14 cellular contexts compared by ENCODE assay signal in the genomic region with DNA sequence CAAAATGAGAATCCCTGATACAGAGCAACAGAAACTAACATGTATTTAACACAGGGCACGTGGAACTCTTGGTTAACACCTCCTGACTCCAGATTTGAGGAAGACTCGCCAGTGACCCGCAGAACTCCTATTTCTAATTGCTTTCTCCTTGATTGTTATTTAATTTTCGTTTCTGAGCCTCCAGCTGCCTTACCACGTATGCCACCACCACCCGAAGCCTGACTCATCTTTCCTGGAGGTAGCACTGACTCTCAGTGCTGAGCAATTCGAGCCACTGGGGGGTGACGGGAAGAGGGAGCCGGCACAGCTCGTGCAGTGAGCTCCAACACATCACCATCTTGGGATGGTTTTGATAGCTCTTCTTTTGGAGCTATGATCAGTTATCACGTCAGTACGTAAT.
DNase-seq lines count a peak whose midpoint lies in the region; ATAC-seq, FAIRE-seq and TF ChIP-seq lines count a peak whose summit lies in the region.
"Had no signal": no experiment of that assay in that cellular context is flagged by ENCODE, and none has a peak within 500 bp of the region (broad histone marks: within the 10 kb centered on the region; RNA-seq: fewer than 3 reads in every experiment).

No MANE protein-coding gene starts in this region.

- no peak for TF ChIP-seq EP300 in HepG2 (IDR thresholded peaks at IDR 0.05; ENCODE audit: low read depth in 2 of 2, low read length in 2 of 2)
- no peak for TF ChIP-seq EP300 in HepG2 (CRISPR knock-in tag; IDR thresholded peaks at IDR 0.05; ENCODE audit: borderline replicate concordance)

- no peak overlapping the region for H3K4me2 ChIP-seq in HepG2 (ENCODE audit: low read depth, low read length)

- BruUV-seq in HepG2 (replicated peaks; lab: Mats Ljungman, UMichigan) = no TSS peak

- DNase-seq in Ammon's horn (ENCODE audit: low spot score) = peak; percentile 21
- DNase-seq in H4 (ENCODE audit: low spot score) = peak; percentile 39
- DNase-seq in breast epithelium (ENCODE audit: low spot score in 2 of 2) = no peak
- DNase-seq in omental fat pad (ENCODE audit: low spot score) = no peak
- DNase-seq in NCI-H2029 treated with DMSO at 0.1 percent for 48 hours (lab: John Stamatoyannopoulos, UW) = no peak
- no peak for DNase-seq in Kasumi-1 (lab: John Stamatoyannopoulos, UW)
- DNase-seq in HepG2 (ENCODE audit: low spot score) = no peak
- DNase-seq: GOT3, NCI-H1694 treated with DMSO at 0.1 percent for 48 hours, T-helper 17 cell had no signal

- no peak overlapping the region for H3K9ac ChIP-seq in HepG2 (ENCODE audit: insufficient read depth, low read depth, low read length)

- H3K4me1 ChIP-seq in breast epithelium (no peaks in the 10 kb centered on the region), HepG2 (ENCODE audit: insufficient read depth, low read length) (no peaks in the 10 kb centered on the region)
- H3K4me1 ChIP-seq: ascending aorta had no signal

- ATAC-seq in omental fat pad (ENCODE audit: low FRiP score) (peak; percentile 56), HepG2 (no peak)
- ATAC-seq: T-helper 17 cell had no signal

- no peak for TF ChIP-seq RAD21 in HepG2 (CRISPR knock-in tag; IDR thresholded peaks at IDR 0.05)

- TF ChIP-seq POLR2A in breast epithelium (IDR thresholded peaks at IDR 0.05) = no peak
- TF ChIP-seq POLR2A in HepG2 (IDR thresholded peaks at IDR 0.05; ENCODE audit: insufficient read depth in 1 of 2, low read depth in 2 of 2, low read length in 2 of 2) = no peak

- POLR2A ChIA-PET in HepG2 (lab: Yijun Ruan, JAX) = no interaction called here

- no peaks in the 10 kb centered on the region for H3K27me3 ChIP-seq in breast epithelium
- no peaks in the 10 kb centered on the region; a peak in 1 of 5 replicates for H3K27me3 ChIP-seq in HepG2 (ENCODE audit: control insufficient read depth in 1 of 2, insufficient read depth in 2 of 2, low read length in 2 of 2)
- H3K27me3 ChIP-seq: ascending aorta had no signal

- no peaks in the 10 kb centered on the region for H3K79me2 ChIP-seq in HepG2 (ENCODE audit: insufficient read depth, low read length)

- no peak for FAIRE-seq in HepG2 (lab: Jason Lieb, UNC)
- FAIRE-seq: GM12892 had no signal

- H4K20me1 ChIP-seq in HepG2 (ENCODE audit: insufficient read depth, low read length) = no peaks in the 10 kb centered on the region

- H3K27ac ChIP-seq in breast epithelium (peak overlapping the region; percentile 48 to 72), HepG2 (ENCODE audit: extremely low read length, insufficient read depth, low read length) (no peak overlapping the region)
- H3K27ac ChIP-seq: ascending aorta, heart right ventricle had no signal

- H3K9me3 ChIP-seq in breast epithelium (no peaks in the 10 kb centered on the region), HepG2 (ENCODE audit: low read length) (no peaks in the 10 kb centered on the region)
- H3K9me3 ChIP-seq: ascending aorta had no signal

- 4% methylated on average over 12 of the region's 12 CpGs for WGBS in HepG2 (ENCODE audit: low lambda C conversion rate)

- TF ChIP-seq CTCF in breast epithelium (IDR thresholded peaks at IDR 0.05) (no peak), omental fat pad (IDR thresholded peaks at IDR 0.05) (no peak), HepG2 (CRISPR knock-in tag; IDR thresholded peaks at IDR 0.05) (no peak)

- CTCF ChIA-PET in HepG2 (lab: Yijun Ruan, JAX; ENCODE audit: low intra/inter-chr PET ratio, low total read pairs) = no interaction called here

- H3K4me3 ChIP-seq in breast epithelium (peak overlapping the region in 1 of 3 donors; percentile 20), HepG2 (replicated peaks in 1 of 3; ENCODE audit: insufficient read depth in 1 of 3, low read depth in 2 of 3, low read length in 3 of 3) (no peak overlapping the region)
- H3K4me3 ChIP-seq: ascending aorta, heart right ventricle, lung had no signal

- no peak overlapping the region for H2AFZ ChIP-seq in HepG2 (ENCODE audit: low read length)

- intact Hi-C loops in breast epithelium (cut with DNase I; ENCODE audit: low total_unique reads) (no loop called here), HepG2 (cut with micrococcal nuclease; ENCODE audit: unreplicated experiment) (no loop called here)

- H3K36me3 ChIP-seq in breast epithelium (no peaks in the 10 kb centered on the region), HepG2 (replicated peaks in 1 of 2; ENCODE audit: control insufficient read depth in 1 of 2, insufficient read depth in 2 of 2, low read length in 2 of 2) (no peaks in the 10 kb centered on the region)
- H3K36me3 ChIP-seq: ascending aorta, heart right ventricle had no signal

- in situ Hi-C loops in HepG2 (cut with HindIII; ENCODE audit: extremely low pct_ligation_motif_present, low pct_unique_long_range_greater_than_20kb) = no loop called here

TF ChIP-seq in HepG2, 621 proteins besides CTCF, POLR2A, EP300 and RAD21 (continues in another document):
- TF ChIP-seq, protein P1, sequence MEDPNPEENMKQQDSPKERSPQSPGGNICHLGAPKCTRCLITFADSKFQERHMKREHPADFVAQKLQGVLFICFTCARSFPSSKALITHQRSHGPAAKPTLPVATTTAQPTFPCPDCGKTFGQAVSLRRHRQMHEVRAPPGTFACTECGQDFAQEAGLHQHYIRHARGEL (CRISPR knock-in tag; IDR thresholded peaks at IDR 0.05) = no peak
- TF ChIP-seq, protein P2, sequence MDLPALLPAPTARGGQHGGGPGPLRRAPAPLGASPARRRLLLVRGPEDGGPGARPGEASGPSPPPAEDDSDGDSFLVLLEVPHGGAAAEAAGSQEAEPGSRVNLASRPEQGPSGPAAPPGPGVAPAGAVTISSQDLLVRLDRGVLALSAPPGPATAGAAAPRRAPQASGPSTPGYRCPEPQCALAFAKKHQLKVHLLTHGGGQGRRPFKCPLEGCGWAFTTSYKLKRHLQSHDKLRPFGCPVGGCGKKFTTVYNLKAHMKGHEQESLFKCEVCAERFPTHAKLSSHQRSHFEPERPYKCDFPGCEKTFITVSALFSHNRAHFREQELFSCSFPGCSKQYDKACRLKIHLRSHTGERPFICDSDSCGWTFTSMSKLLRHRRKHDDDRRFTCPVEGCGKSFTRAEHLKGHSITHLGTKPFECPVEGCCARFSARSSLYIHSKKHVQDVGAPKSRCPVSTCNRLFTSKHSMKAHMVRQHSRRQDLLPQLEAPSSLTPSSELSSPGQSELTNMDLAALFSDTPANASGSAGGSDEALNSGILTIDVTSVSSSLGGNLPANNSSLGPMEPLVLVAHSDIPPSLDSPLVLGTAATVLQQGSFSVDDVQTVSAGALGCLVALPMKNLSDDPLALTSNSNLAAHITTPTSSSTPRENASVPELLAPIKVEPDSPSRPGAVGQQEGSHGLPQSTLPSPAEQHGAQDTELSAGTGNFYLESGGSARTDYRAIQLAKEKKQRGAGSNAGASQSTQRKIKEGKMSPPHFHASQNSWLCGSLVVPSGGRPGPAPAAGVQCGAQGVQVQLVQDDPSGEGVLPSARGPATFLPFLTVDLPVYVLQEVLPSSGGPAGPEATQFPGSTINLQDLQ (CRISPR knock-in tag; IDR thresholded peaks at IDR 0.05) = no peak
- TF ChIP-seq SMAD9 (CRISPR knock-in tag; IDR thresholded peaks at IDR 0.05) = no peak
- no peak for TF ChIP-seq CAMTA2 (CRISPR knock-in tag; IDR thresholded peaks at IDR 0.05; ENCODE audit: borderline replicate concordance)
- TF ChIP-seq, protein P3, sequence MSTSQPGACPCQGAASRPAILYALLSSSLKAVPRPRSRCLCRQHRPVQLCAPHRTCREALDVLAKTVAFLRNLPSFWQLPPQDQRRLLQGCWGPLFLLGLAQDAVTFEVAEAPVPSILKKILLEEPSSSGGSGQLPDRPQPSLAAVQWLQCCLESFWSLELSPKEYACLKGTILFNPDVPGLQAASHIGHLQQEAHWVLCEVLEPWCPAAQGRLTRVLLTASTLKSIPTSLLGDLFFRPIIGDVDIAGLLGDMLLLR (CRISPR knock-in tag; IDR thresholded peaks at IDR 0.05) = no peak
- no peak for TF ChIP-seq FOSL2 (CRISPR knock-in tag; IDR thresholded peaks at IDR 0.05)
- TF ChIP-seq, protein P4, sequence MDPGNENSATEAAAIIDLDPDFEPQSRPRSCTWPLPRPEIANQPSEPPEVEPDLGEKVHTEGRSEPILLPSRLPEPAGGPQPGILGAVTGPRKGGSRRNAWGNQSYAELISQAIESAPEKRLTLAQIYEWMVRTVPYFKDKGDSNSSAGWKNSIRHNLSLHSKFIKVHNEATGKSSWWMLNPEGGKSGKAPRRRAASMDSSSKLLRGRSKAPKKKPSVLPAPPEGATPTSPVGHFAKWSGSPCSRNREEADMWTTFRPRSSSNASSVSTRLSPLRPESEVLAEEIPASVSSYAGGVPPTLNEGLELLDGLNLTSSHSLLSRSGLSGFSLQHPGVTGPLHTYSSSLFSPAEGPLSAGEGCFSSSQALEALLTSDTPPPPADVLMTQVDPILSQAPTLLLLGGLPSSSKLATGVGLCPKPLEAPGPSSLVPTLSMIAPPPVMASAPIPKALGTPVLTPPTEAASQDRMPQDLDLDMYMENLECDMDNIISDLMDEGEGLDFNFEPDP (CRISPR knock-in tag; conservative IDR thresholded peaks at IDR 0.05) = no peak
- no peak for TF ChIP-seq KDM2A (CRISPR knock-in tag; IDR thresholded peaks at IDR 0.05; ENCODE audit: borderline replicate concordance, low read depth)
- no peak for TF ChIP-seq ZNF747 (CRISPR knock-in tag; IDR thresholded peaks at IDR 0.05; ENCODE audit: borderline replicate concordance)
- TF ChIP-seq, protein P5, sequence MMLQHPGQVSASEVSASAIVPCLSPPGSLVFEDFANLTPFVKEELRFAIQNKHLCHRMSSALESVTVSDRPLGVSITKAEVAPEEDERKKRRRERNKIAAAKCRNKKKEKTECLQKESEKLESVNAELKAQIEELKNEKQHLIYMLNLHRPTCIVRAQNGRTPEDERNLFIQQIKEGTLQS (CRISPR knock-in tag; IDR thresholded peaks at IDR 0.05) = no peak
- no peak for TF ChIP-seq RXRB (CRISPR knock-in tag; IDR thresholded peaks at IDR 0.05; ENCODE audit: borderline replicate concordance)
- no peak for TF ChIP-seq PTBP1 (IDR thresholded peaks at IDR 0.05; ENCODE audit: low read depth, low read length, poor library complexity, severe bottlenecking)

Comparison
In these comparisons a context has a peak if more than half of its experiments do, and no peak if none do; other contexts are left out.
1. DNase-seq: peak in Ammon's horn (single experiment) and H4 (single experiment); none in breast epithelium (0 of 2), omental fat pad (single experiment), NCI-H2029 treated with DMSO at 0.1 percent for 48 hours (single experiment), Kasumi-1 (0 of 2) and HepG2 (single experiment).